8 cellular contexts compared by ENCODE assay signal in genomic region chr20:10434467-10434831, GRCh38. TPM values are rescaled to one million over a fixed set of nuclear protein-coding genes. Genes with fewer than 3 reads are reported as not detected.
DNase-seq lines count a peak whose midpoint lies in the region; ATAC-seq and TF ChIP-seq lines count a peak whose summit lies in the region.

No MANE protein-coding gene starts in this region.

- TF ChIP-seq CTCF in AG10803 (conservative IDR thresholded peaks at IDR 0.05; ENCODE audit: low read length) (no peak), colonic mucosa (IDR thresholded peaks at IDR 0.05) (no peak)

- H3K4me1 ChIP-seq in colonic mucosa: peaks cover 7% of the 10 kb centered on the region

- H3K27ac Mint-ChIP-seq in activated CD4-positive, alpha-beta T cell treated with anti-CD3 and anti-CD28 coated beads for 36 hours: peak overlapping the region; percentile 87

- H3K4me1 Mint-ChIP-seq in activated CD4-positive, alpha-beta T cell treated with anti-CD3 and anti-CD28 coated beads for 36 hours: peaks cover 46% of the 10 kb centered on the region

- H3K36me3 ChIP-seq in colonic mucosa: no peaks in the 10 kb centered on the region

- H3K9me3 Mint-ChIP-seq in activated CD4-positive, alpha-beta T cell treated with anti-CD3 and anti-CD28 coated beads for 36 hours (ENCODE audit: low read depth): no peaks in the 10 kb centered on the region

- H3K9me3 ChIP-seq in colonic mucosa: no peaks in the 10 kb centered on the region

- H3K27ac ChIP-seq in colonic mucosa (peak overlapping the region; percentile 86), layer of hippocampus (ENCODE audit: low read depth, low read length) (peak overlapping the region; percentile 92)

- H3K4me3 ChIP-seq in AG10803 (ENCODE audit: low read length): peak overlapping the region; percentile 95
- H3K4me3 ChIP-seq in colonic mucosa: peak overlapping the region; percentile 90

- peaks cover 13% of the 10 kb centered on the region for H3K36me3 Mint-ChIP-seq in activated CD4-positive, alpha-beta T cell treated with anti-CD3 and anti-CD28 coated beads for 36 hours (ENCODE audit: low read depth)

- CTCF ChIA-PET in activated CD4-positive, alpha-beta T cell treated with anti-CD3 and anti-CD28 coated beads for 36 hours (lab: Charles Lee): interaction anchor here (1.1 to 1.4 kb wide), 10 partner anchors 9 to 1026 kb away, joined by 3 to 8 read pairs (median 3); partner anchors contain the start of gene JAG1

- peak overlapping the region; percentile 76 to 89 for H3K9ac ChIP-seq in colonic mucosa (ENCODE audit: low read depth in 2 of 2, low read length in 2 of 2)

- intact Hi-C loops in activated CD4-positive, alpha-beta T cell treated with anti-CD3 and anti-CD28 coated beads for 36 hours (cut with DNase I, micrococcal nuclease): loop anchor here (1.0 to 10.0 kb wide), 10 partner anchors 68 to 1460 kb away; partner anchors contain the start of genes SNAP25 (in 2 of the 2), ANKEF1 (in 1 of the 2) and JAG1 (in 1 of the 2)
- intact Hi-C loops in colonic mucosa (cut with DNase I): loop anchor here (10.0 kb wide), 1 partner anchor 240 kb away; the partner anchor contains the start of gene JAG1

- ATAC-seq in GM19035 (IDR thresholded peaks at IDR 0.05; ENCODE audit: unreplicated experiment): peak; percentile 41
- peak; percentile 39 for ATAC-seq in HG03378 (IDR thresholded peaks at IDR 0.05; ENCODE audit: unreplicated experiment)
- ATAC-seq in activated CD4-positive, alpha-beta T cell treated with anti-CD3 and anti-CD28 coated beads for 36 hours: peak; percentile 57

- H3K27me3 Mint-ChIP-seq in activated CD4-positive, alpha-beta T cell treated with anti-CD3 and anti-CD28 coated beads for 36 hours: no peaks in the 10 kb centered on the region

- POLR2A ChIA-PET in activated CD4-positive, alpha-beta T cell treated with anti-CD3 and anti-CD28 coated beads for 36 hours (lab: Charles Lee): interaction anchor here (0.9 kb wide), 1 partner anchor 9 kb away, joined by 3 read pairs; no protein-coding TSS in a partner anchor

- DNase-seq in AG10803 (ENCODE audit: low read depth) (peak; percentile 99), NCI-H460 (ENCODE audit: extremely low read depth, low read depth) (peak; percentile 99), colonic mucosa (peak; percentile 95)
- DNase-seq in activated CD4-positive, alpha-beta T cell treated with anti-CD3 and anti-CD28 coated beads for 36 hours: peak; percentile 85
- peak; percentile 56 to 74 (median 60) for DNase-seq in stimulated activated CD4-positive, alpha-beta T cell treated with anti-CD3 and anti-CD28 coated beads, Interleukin-1b, Interleukin-23, amount 100 ng/mL, for 24 hours (ENCODE audit: low read depth in 4 of 4, low spot score in 1 of 4)

- H3K27me3 ChIP-seq in colonic mucosa (no peaks in the 10 kb centered on the region), layer of hippocampus (ENCODE audit: control insufficient read depth, insufficient read depth, low read length) (no peaks in the 10 kb centered on the region)

- peak overlapping the region; percentile 78 for H3K4me3 Mint-ChIP-seq in activated CD4-positive, alpha-beta T cell treated with anti-CD3 and anti-CD28 coated beads for 36 hours

RNA-seq across cellular contexts. Expression of gene MKKS, which starts 0.4 kb away (rescaled TPM):
- total RNA-seq in NCI-H460 (2014; rRNA removed; shearing (Covaris generic)): 19.3 and 28.7 TPM in 2 replicates
- polyA plus RNA-seq in NCI-H460 (2014; cell fraction: nucleus; rRNA removed): 15.4 and 19.2 TPM in 2 replicates
- total RNA-seq in activated CD4-positive, alpha-beta T cell treated with anti-CD3 and anti-CD28 coated beads for 36 hours: 1 to 10 TPM; 7.4 to 9.5 TPM
- total RNA-seq in colonic mucosa: 10 to 100 TPM; 22.6 to 24.9 TPM

RNA-seq across cellular contexts. Expression of gene SLX4IP, which starts 0.7 kb away (rescaled TPM):
- total RNA-seq in NCI-H460 (2014; rRNA removed; shearing (Covaris generic)): 6.6 and 7.5 TPM in 2 replicates
- polyA plus RNA-seq in NCI-H460 (2014; cell fraction: nucleus; rRNA removed): 3.7 and 4.1 TPM in 2 replicates
- 1 to 10 TPM; 7.4 to 7.8 TPM for total RNA-seq in activated CD4-positive, alpha-beta T cell treated with anti-CD3 and anti-CD28 coated beads for 36 hours
- 1 to 10 TPM; 5.0 to 8.8 TPM for total RNA-seq in colonic mucosa

Comparison
In these comparisons a context has a peak if more than half of its experiments do, and no peak if none do; other contexts are left out.
1. Peak in every context shown above with its lines: DNase-seq, ATAC-seq, H3K4me3 ChIP-seq and H3K27ac ChIP-seq.